ENCODE assay signal across 1 cellular context in the genomic region with DNA sequence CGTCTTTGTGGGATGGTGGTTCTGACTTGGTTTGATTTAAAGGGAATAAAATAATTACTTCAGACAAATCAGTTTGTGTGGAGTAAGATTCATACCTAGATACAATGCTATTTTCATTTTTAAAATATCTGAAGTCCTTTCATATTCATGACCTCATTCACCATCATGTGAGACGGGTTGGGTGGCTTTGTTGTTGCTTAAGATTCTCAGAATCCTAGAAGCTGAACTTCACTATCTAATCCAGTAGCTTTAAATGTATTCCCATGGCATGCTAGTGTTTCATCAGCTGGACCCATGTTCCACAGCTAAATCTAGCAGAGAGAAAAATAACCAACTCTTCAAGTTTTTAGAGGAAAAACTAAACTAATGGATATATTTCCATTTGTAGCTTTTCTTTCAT.
TF ChIP-seq lines count a peak whose summit lies in the region.

No MANE protein-coding gene starts in this region.

TF ChIP-seq in K562, 482 proteins besides CTCF, POLR2A, EP300 and RAD21:
- TF ChIP-seq POLR2AphosphoS5 (IDR thresholded peaks at IDR 0.05; ENCODE audit: control insufficient read depth, insufficient read depth, low read depth, low read length) (no peak), SLC30A9 (CRISPR knock-in tag; IDR thresholded peaks at IDR 0.05) (no peak), NR3C1 (CRISPR knock-in tag; IDR thresholded peaks at IDR 0.05) (no peak), GATA2 (CRISPR knock-in tag; IDR thresholded peaks at IDR 0.05) (no peak), HSF4 (CRISPR knock-in tag; IDR thresholded peaks at IDR 0.05; ENCODE audit: borderline replicate concordance) (no peak), CREBBP (IDR thresholded peaks at IDR 0.05; ENCODE audit: low read depth, low read length) (no peak), ZNF707 (CRISPR knock-in tag; conservative IDR thresholded peaks at IDR 0.05) (no peak), FOSL1 (tag; conservative IDR thresholded peaks at IDR 0.05) (no peak), ZNF324 (CRISPR knock-in tag; IDR thresholded peaks at IDR 0.05) (no peak), SMAD3 (CRISPR knock-in tag; conservative IDR thresholded peaks at IDR 0.05) (no peak), CEBPG (CRISPR knock-in tag; IDR thresholded peaks at IDR 0.05) (no peak), CEBPG (tag; conservative IDR thresholded peaks at IDR 0.05 in 1 of 2, IDR thresholded peaks at IDR 0.05 in 1 of 2) (peak; percentile 13 to 43; a peak in 3 of 4 replicates), HDAC1 (IDR thresholded peaks at IDR 0.05) (no peak), ZNF589 (CRISPR knock-in tag; IDR thresholded peaks at IDR 0.05; ENCODE audit: low read depth) (0 out of 2 replicates have a peak, but pooled peaks have one; percentile 11)
